12 cellular contexts compared by ENCODE assay signal in genomic region chr9:124343533-124344290, GRCh38.
DNase-seq lines count a peak whose midpoint lies in the region; ATAC-seq and TF ChIP-seq lines count a peak whose summit lies in the region.
"Had no signal": no experiment of that assay in that cellular context is flagged by ENCODE, and none has a peak within 500 bp of the region (broad histone marks: within the 10 kb centered on the region; RNA-seq: fewer than 3 reads in every experiment).

No MANE protein-coding gene starts in this region.

- no peak for TF ChIP-seq EP300 in esophagus muscularis mucosa (IDR thresholded peaks at IDR 0.05)

- peaks cover 22% of the 10 kb centered on the region; the same call in 1 of the 2 replicates for H3K36me3 ChIP-seq in ACC112 (ENCODE audit: insufficient read depth, low read length)
- H3K36me3 ChIP-seq in esophagus muscularis mucosa, result peaks cover 15 to 86% (median 64%) of the 10 kb centered on the region in 4 donors
- peaks cover 14% of the 10 kb centered on the region for H3K36me3 ChIP-seq in rectal smooth muscle tissue (ENCODE audit: control insufficient read depth, insufficient read depth, low read length)

- H3K79me2 ChIP-seq in ACC112 (ENCODE audit: control insufficient read depth, insufficient read depth, low read length, unreplicated experiment), result no peaks in the 10 kb centered on the region

- no peak for TF ChIP-seq CTCF in esophagus muscularis mucosa (IDR thresholded peaks at IDR 0.05)

- no peak overlapping the region for H2AFZ ChIP-seq in ACC112 (ENCODE audit: low read length, unreplicated experiment)

- H3K9ac ChIP-seq in rectal smooth muscle tissue (ENCODE audit: low read length), result no peak overlapping the region

- ATAC-seq in GM18502 (IDR thresholded peaks at IDR 0.05; ENCODE audit: poor library complexity, unreplicated experiment), result no peak

- intact Hi-C loops in esophagus muscularis mucosa (cut with DNase I), result no loop called here

- DNase-seq in NCI-H524 treated with DMSO at 0.1 percent for 48 hours (lab: John Stamatoyannopoulos, UW) (peak; percentile 70), esophagus muscularis mucosa (ENCODE audit: extremely low spot score) (no peak), C1 segment of cervical spinal cord (lab: John Stamatoyannopoulos, UW) (no peak), NCI-H2029 treated with DMSO at 0.1 percent for 48 hours (lab: John Stamatoyannopoulos, UW) (no peak), SIG-M5 (lab: John Stamatoyannopoulos, UW) (no peak)
- DNase-seq: activated T-cell treated with anti-CD3 and anti-CD28 coated beads, Interleukin-2, amount 50 U/mL, for 1 hour; NCI-H2081 treated with DMSO at 0.1 percent for 48 hours had no signal

- WGBS in esophagus muscularis mucosa, result 89% methylated on average over 21 of the region's 23 CpGs

- no peaks in the 10 kb centered on the region for H3K9me3 ChIP-seq in esophagus muscularis mucosa

- H3K27ac ChIP-seq in ACC112 (ENCODE audit: low read depth, low read length), result peak overlapping the region; percentile 72; the same call in 1 of the 2 replicates
- H3K27ac ChIP-seq in esophagus muscularis mucosa (replicated peaks in 1 of 4), result peak overlapping the region; percentile 27 to 60 (median 55)
- peak overlapping the region; percentile 59 for H3K27ac ChIP-seq in rectal smooth muscle tissue (ENCODE audit: low read depth, low read length)
- H3K27ac ChIP-seq: C4-2B, VCaP had no signal

- TF ChIP-seq POLR2A in esophagus muscularis mucosa (IDR thresholded peaks at IDR 0.05; ENCODE audit: low read depth), result no peak

- H3K4me1 ChIP-seq in ACC112 (ENCODE audit: control insufficient read depth, insufficient read depth, low read length, unreplicated experiment), result peaks cover 32% of the 10 kb centered on the region
- peaks cover 9 to 20% (median 19%) of the 10 kb centered on the region in 4 donors for H3K4me1 ChIP-seq in esophagus muscularis mucosa
- no peaks in the 10 kb centered on the region for H3K4me1 ChIP-seq in rectal smooth muscle tissue (ENCODE audit: control insufficient read depth, insufficient read depth, low read length)

- H3K27me3 ChIP-seq in ACC112 (ENCODE audit: insufficient read depth, low read length) (no peaks in the 10 kb centered on the region), esophagus muscularis mucosa (no peaks in the 10 kb centered on the region), rectal smooth muscle tissue (ENCODE audit: control insufficient read depth, insufficient read depth, low read length) (no peaks in the 10 kb centered on the region)

- H3K4me3 ChIP-seq in ACC112 (ENCODE audit: low read depth, low read length) (no peak overlapping the region), esophagus muscularis mucosa (peak overlapping the region; percentile 27 to 44 (median 28)), rectal smooth muscle tissue (ENCODE audit: low read length) (peak overlapping the region; percentile 14)
